ENCODE assay signal across 8 cellular contexts in the genomic region with DNA sequence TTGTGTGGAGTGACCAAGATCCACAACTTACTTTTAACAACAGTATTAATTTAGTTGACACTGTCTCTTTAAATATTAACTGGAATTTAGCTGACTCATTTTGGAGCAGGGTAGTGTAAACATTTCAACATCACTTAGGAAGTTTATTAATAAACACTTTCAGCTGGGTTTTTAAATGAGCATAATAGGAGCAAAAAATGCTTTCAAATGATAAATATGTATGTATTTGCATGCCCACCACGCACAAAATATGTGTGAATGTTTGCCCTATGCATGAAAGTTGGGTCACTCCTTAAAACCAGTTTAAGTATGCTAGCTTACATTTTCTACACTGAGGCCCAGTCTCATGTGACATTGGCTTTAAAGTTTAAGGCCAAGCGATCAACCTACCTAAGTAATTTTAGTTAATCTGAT. TPM values are rescaled to one million over a fixed set of nuclear protein-coding genes. Genes with fewer than 3 reads are reported as not detected.
DNase-seq lines count a peak whose midpoint lies in the region; ATAC-seq and TF ChIP-seq lines count a peak whose summit lies in the region.

No MANE protein-coding gene starts in this region.

- H3K9me2 ChIP-seq in MM.1S (replicated peaks; ENCODE audit: insufficient read depth, low read length): no peaks in the 10 kb centered on the region

- H2AFZ ChIP-seq in MM.1S (ENCODE audit: low read length): no peak overlapping the region

- H3K9me3 Mint-ChIP-seq in CD14-positive monocyte: peaks cover 0 to 2% (median 0%) of the 10 kb centered on the region in 7 donors
- H3K9me3 Mint-ChIP-seq in natural killer cell treated with Interleukin-12 subunit alpha and Interleukin-12 subunit beta and Interleukin-15 and Interleukin-18, amount 100 ng/mL, for 72 hours: no peaks in the 10 kb centered on the region

- peaks cover 35% of the 10 kb centered on the region for H3F3A ChIP-seq in MM.1S (ENCODE audit: insufficient read depth, low read length)

- H3K9me3 ChIP-seq in MM.1S (replicated peaks; ENCODE audit: insufficient read depth, low read length) (no peaks in the 10 kb centered on the region), duodenal mucosa (ENCODE audit: control insufficient read depth in 1 of 2, low read length in 2 of 2) (no peaks in the 10 kb centered on the region)

- H3K4me1 ChIP-seq in MM.1S (ENCODE audit: low read length) (peaks cover 45% of the 10 kb centered on the region), duodenal mucosa (ENCODE audit: control insufficient read depth in 1 of 2, insufficient read depth in 2 of 2, low read length in 2 of 2) (peaks cover 48 to 50% of the 10 kb centered on the region in 2 donors)

- peaks cover 59 to 62% of the 10 kb centered on the region in 2 donors for H3K36me3 Mint-ChIP-seq in CD14-positive monocyte
- peaks cover 29% of the 10 kb centered on the region for H3K36me3 Mint-ChIP-seq in natural killer cell treated with Interleukin-12 subunit alpha and Interleukin-12 subunit beta and Interleukin-15 and Interleukin-18, amount 100 ng/mL, for 72 hours

- ATAC-seq in natural killer cell treated with Interleukin-12 subunit alpha and Interleukin-12 subunit beta and Interleukin-15 and Interleukin-18, amount 100 ng/mL, for 72 hours: no peak
- ATAC-seq in HG02970 (IDR thresholded peaks at IDR 0.05; ENCODE audit: low FRiP score, unreplicated experiment): no peak

- H3K27ac Mint-ChIP-seq in CD14-positive monocyte: peak overlapping the region; percentile 87 to 100 (median 93)
- peak overlapping the region; percentile 74 to 95 for H3K27ac Mint-ChIP-seq in natural killer cell treated with Interleukin-12 subunit alpha and Interleukin-12 subunit beta and Interleukin-15 and Interleukin-18, amount 100 ng/mL, for 72 hours

- H3K4me3 ChIP-seq in MM.1S (ENCODE audit: low read length) (peak overlapping the region; percentile 94), duodenal mucosa (ENCODE audit: low read depth in 1 of 2, low read length in 2 of 2) (peak overlapping the region; percentile 81 to 93)

- peaks cover 53% of the 10 kb centered on the region for H4K20me1 ChIP-seq in MM.1S (ENCODE audit: insufficient read depth, low read length)

- H3K9ac ChIP-seq in MM.1S (ENCODE audit: low read length) (peak overlapping the region; percentile 39; the same call in 1 of the 2 replicates), duodenal mucosa (ENCODE audit: low read depth in 1 of 2, low read length in 2 of 2) (peak overlapping the region; percentile 94 to 97)

- peaks cover 79% of the 10 kb centered on the region for H3K79me2 ChIP-seq in MM.1S (ENCODE audit: low read length)

- H3K27me3 Mint-ChIP-seq in CD14-positive monocyte (ENCODE audit: low read depth in 3 of 3): no peaks in the 10 kb centered on the region
- H3K27me3 Mint-ChIP-seq in natural killer cell treated with Interleukin-12 subunit alpha and Interleukin-12 subunit beta and Interleukin-15 and Interleukin-18, amount 100 ng/mL, for 72 hours: no peaks in the 10 kb centered on the region

- peaks cover 47% of the 10 kb centered on the region for H3K4me1 Mint-ChIP-seq in CD14-positive monocyte
- H3K4me1 Mint-ChIP-seq in natural killer cell treated with Interleukin-12 subunit alpha and Interleukin-12 subunit beta and Interleukin-15 and Interleukin-18, amount 100 ng/mL, for 72 hours (ENCODE audit: low read depth in 2 of 2): peaks cover 40 to 63% of the 10 kb centered on the region in 2 donors

- H3K4me2 ChIP-seq in MM.1S (ENCODE audit: low read depth, low read length): peak overlapping the region; percentile 75

- TF ChIP-seq CTCF in CD14-positive monocyte (IDR thresholded peaks at IDR 0.05) (no peak), MM.1S (IDR thresholded peaks at IDR 0.05; ENCODE audit: low read length) (no peak)

- peak overlapping the region; percentile 95 to 96 for H3K4me3 Mint-ChIP-seq in CD14-positive monocyte
- peak overlapping the region; percentile 86 for H3K4me3 Mint-ChIP-seq in natural killer cell treated with Interleukin-12 subunit alpha and Interleukin-12 subunit beta and Interleukin-15 and Interleukin-18, amount 100 ng/mL, for 72 hours

- intact Hi-C loops in CD14-positive monocyte (cut with micrococcal nuclease): loop anchor here (5.0 kb wide), 2 partner anchors 55 to 230 kb away; no protein-coding TSS in a partner anchor

- H3K27ac ChIP-seq in MM.1S (ENCODE audit: low read length) (peak overlapping the region; percentile 97; the same call in 1 of the 2 replicates), duodenal mucosa (ENCODE audit: low read depth, low read length) (peak overlapping the region; percentile 97)

- no peak for DNase-seq in CD14-positive monocyte (ENCODE audit: low spot score)
- DNase-seq in MM.1S: no peak
- DNase-seq in natural killer cell treated with Interleukin-12 subunit alpha and Interleukin-12 subunit beta and Interleukin-15 and Interleukin-18, amount 100 ng/mL, for 72 hours (ENCODE audit: low spot score): no peak
- DNase-seq in GDM1 (lab: John Stamatoyannopoulos, UW): no peak
- DNase-seq in NCI-H2171 treated with DMSO at 0.1 percent for 48 hours (lab: John Stamatoyannopoulos, UW): no peak
- DNase-seq in NOMO-1 treated with dmso at 0.1 percent for 144 hours (lab: John Stamatoyannopoulos, UW; ENCODE audit: unreplicated experiment): no peak

- no peaks in the 10 kb centered on the region for H3K27me3 ChIP-seq in MM.1S (replicated peaks; ENCODE audit: insufficient read depth, low read length)
- H3K27me3 ChIP-seq in duodenal mucosa (ENCODE audit: control insufficient read depth in 1 of 2, insufficient read depth in 2 of 2, low read length in 2 of 2): no peaks in the 10 kb centered on the region

- H3K36me3 ChIP-seq in MM.1S (replicated peaks; ENCODE audit: insufficient read depth, low read length): peaks cover 20% of the 10 kb centered on the region
- peaks cover 18 to 31% of the 10 kb centered on the region in 2 donors for H3K36me3 ChIP-seq in duodenal mucosa (ENCODE audit: control insufficient read depth in 1 of 2, insufficient read depth in 2 of 2, low read length in 2 of 2)

RNA-seq across cellular contexts. Expression of a gene that starts 2.9 kb away (rescaled TPM):
- polyA plus RNA-seq in CD14-positive monocyte: 100 to 1,000 TPM; 199 to 237 TPM
- 100 to 1,000 TPM; 102 to 115 TPM for total RNA-seq in natural killer cell treated with Interleukin-12 subunit alpha and Interleukin-12 subunit beta and Interleukin-15 and Interleukin-18, amount 100 ng/mL, for 72 hours
